9 cellular contexts compared by ENCODE assay signal in the genomic region with DNA sequence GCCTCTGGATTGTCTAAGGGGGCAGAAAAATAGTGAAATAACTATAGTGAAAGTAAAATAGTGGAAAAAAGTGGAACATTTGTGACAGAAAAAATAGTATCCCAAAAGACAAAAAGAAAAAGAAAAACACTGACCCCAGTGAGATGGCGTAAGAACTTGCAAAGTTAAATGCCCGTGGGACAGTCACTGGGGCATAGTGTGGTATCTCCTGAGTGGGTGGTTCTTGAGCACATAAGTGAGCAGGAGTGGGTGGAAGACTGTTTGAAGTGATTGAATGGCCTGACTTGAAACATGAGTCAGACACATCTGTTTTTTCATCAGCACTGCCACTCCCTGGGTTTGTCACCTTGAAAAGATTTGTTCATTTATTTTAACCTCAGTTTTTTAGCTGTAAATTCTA. TPM values are rescaled to one million over a fixed set of nuclear protein-coding genes. Genes with fewer than 3 reads are reported as not detected.
DNase-seq lines count a peak whose midpoint lies in the region; ATAC-seq and TF ChIP-seq lines count a peak whose summit lies in the region.
"Had no signal": no experiment of that assay in that cellular context is flagged by ENCODE, and none has a peak within 500 bp of the region (broad histone marks: within the 10 kb centered on the region; RNA-seq: fewer than 3 reads in every experiment).

No MANE protein-coding gene starts in this region.

- H3K4me1 ChIP-seq in subcutaneous abdominal adipose tissue (ENCODE audit: control insufficient read depth in 5 of 5, insufficient read depth in 5 of 5, low read length in 5 of 5): peaks cover 0 to 25% (median 17%) of the 10 kb centered on the region in 5 donors

- H3K36me3 Mint-ChIP-seq in glutamatergic neuron (ENCODE audit: unreplicated experiment): peaks cover 5% of the 10 kb centered on the region

- no peak for TF ChIP-seq CTCF in glutamatergic neuron (IDR thresholded peaks at IDR 0.05; ENCODE audit: partially characterized antibody, unreplicated experiment)

- ATAC-seq in GM21529 (IDR thresholded peaks at IDR 0.05; ENCODE audit: unreplicated experiment) (no peak), GM19324 (IDR thresholded peaks at IDR 0.05; ENCODE audit: low FRiP score, unreplicated experiment) (no peak), HG03442 (IDR thresholded peaks at IDR 0.05; ENCODE audit: unreplicated experiment) (no peak)

- H3K36me3 ChIP-seq in subcutaneous abdominal adipose tissue (ENCODE audit: control insufficient read depth in 5 of 5, insufficient read depth in 5 of 5, low read length in 5 of 5): peaks cover 3 to 17% (median 12%) of the 10 kb centered on the region in 5 donors

- peak; percentile 70 for DNase-seq in activated effector memory CD4-positive, alpha-beta T cell treated with anti-CD3 and anti-CD28 coated beads, Interleukin-2, amount 50 U/mL, for 16 hours
- no peak for DNase-seq in activated effector memory CD4-positive, alpha-beta T cell treated with Interleukin-2 at 50 U/mL for 16 hours
- DNase-seq in activated T-cell treated with anti-CD3 and anti-CD28 coated beads for 4 hours (peak; percentile 30), glutamatergic neuron (no peak)
- DNase-seq: COR-L47 had no signal

- no peak overlapping the region for H3K27ac Mint-ChIP-seq in glutamatergic neuron (ENCODE audit: unreplicated experiment)

- H3K4me3 ChIP-seq in subcutaneous abdominal adipose tissue (ENCODE audit: low read depth in 1 of 5, low read length in 5 of 5): no peak overlapping the region

- peaks cover 7% of the 10 kb centered on the region for H3K9me3 Mint-ChIP-seq in glutamatergic neuron (ENCODE audit: unreplicated experiment)

- peak overlapping the region; percentile 74 for H3K27ac ChIP-seq in subcutaneous abdominal adipose tissue (ENCODE audit: low read depth, low read length)

- peaks cover 0 to under 1% (median 0%) of the 10 kb centered on the region in 5 donors for H3K9me3 ChIP-seq in subcutaneous abdominal adipose tissue (ENCODE audit: control insufficient read depth in 5 of 5, low read length in 5 of 5)

- peaks cover 5% of the 10 kb centered on the region for H3K27me3 Mint-ChIP-seq in glutamatergic neuron (ENCODE audit: unreplicated experiment)

- H3K9ac ChIP-seq in subcutaneous abdominal adipose tissue (ENCODE audit: low read length in 5 of 5): peak overlapping the region in 1 of 5 donors; percentile 26

- H3K4me1 Mint-ChIP-seq in glutamatergic neuron (ENCODE audit: low read depth, unreplicated experiment): peaks cover 12% of the 10 kb centered on the region

- H3K4me3 Mint-ChIP-seq in glutamatergic neuron (ENCODE audit: unreplicated experiment): peak overlapping the region; percentile 61

- H3K27me3 ChIP-seq in subcutaneous abdominal adipose tissue (ENCODE audit: control insufficient read depth in 5 of 5, insufficient read depth in 4 of 5, low read length in 5 of 5): no peaks in the 10 kb centered on the region

RNA-seq across cellular contexts. Expression of a gene that starts 2.5 kb away (rescaled TPM):
- 19.9 TPM for total RNA-seq in glutamatergic neuron (ENCODE audit: unreplicated experiment)

RNA-seq across cellular contexts. Expression of a gene that starts 59.0 kb away (rescaled TPM):
- total RNA-seq in glutamatergic neuron (ENCODE audit: unreplicated experiment): 22.0 TPM

Comparison
In these comparisons a context has a peak if more than half of its experiments do, and no peak if none do; other contexts are left out.
1. DNase-seq: peak in activated effector memory CD4-positive, alpha-beta T cell treated with anti-CD3 and anti-CD28 coated beads, Interleukin-2, amount 50 U/mL, for 16 hours (single experiment) and activated T-cell treated with anti-CD3 and anti-CD28 coated beads for 4 hours (single experiment); none in activated effector memory CD4-positive, alpha-beta T cell treated with Interleukin-2 at 50 U/mL for 16 hours (single experiment) and glutamatergic neuron (single experiment).